8 cellular contexts compared by ENCODE assay signal in genomic region chr1:6358757-6359567, GRCh38. TPM values are rescaled to one million over a fixed set of nuclear protein-coding genes. Genes with fewer than 3 reads are reported as not detected.
DNase-seq lines count a peak whose midpoint lies in the region; ATAC-seq, FAIRE-seq and TF ChIP-seq lines count a peak whose summit lies in the region.

No MANE protein-coding gene starts in this region.

- H3K4me1 ChIP-seq in lung (ENCODE audit: control insufficient read depth in 2 of 2, insufficient read depth in 2 of 2, low read length in 2 of 2) (peaks cover 9 to 23% of the 10 kb centered on the region in 2 donors), thymus (ENCODE audit: control insufficient read depth, insufficient read depth, low read length) (peaks cover 29% of the 10 kb centered on the region)

- TF ChIP-seq CTCF in RWPE1 (conservative IDR thresholded peaks at IDR 0.05; ENCODE audit: low read depth) (no peak), bronchial epithelial cell (IDR thresholded peaks at IDR 0.05; ENCODE audit: insufficient read depth, low read length, severe bottlenecking) (no peak), lung (IDR thresholded peaks at IDR 0.05; ENCODE audit: control extremely low read depth, extremely low read depth) (no peak)

- 30 to 32% methylated on average over 15 of the region's 15 CpGs for WGBS in lung, 2 donors
- 29% methylated on average over 15 of the region's 15 CpGs for WGBS in thymus

- no peak for FAIRE-seq in bronchial epithelial cell (lab: Jason Lieb, UNC)

- CTCF ChIA-PET in RWPE1 (lab: Yijun Ruan, JAX): interaction anchor here (0.6 to 1.5 kb wide), 6 partner anchors 11 to 176 kb away, joined by 3 to 7 read pairs (median 5); no protein-coding TSS in a partner anchor

- H3K36me3 ChIP-seq in bronchial epithelial cell (ENCODE audit: control insufficient read depth, insufficient read depth, low read length) (peaks cover 1% of the 10 kb centered on the region), lung (ENCODE audit: control insufficient read depth in 2 of 2, insufficient read depth in 2 of 2, low read length in 2 of 2) (no peaks in the 10 kb centered on the region), thymus (ENCODE audit: control insufficient read depth, insufficient read depth) (no peaks in the 10 kb centered on the region)

- POLR2A ChIA-PET in RWPE1 (lab: Yijun Ruan, JAX; ENCODE audit: low non-redundant PET): interaction anchor here (0.5 to 0.8 kb wide), 2 partner anchors 27 to 214 kb away, joined by 3 to 4 read pairs; no protein-coding TSS in a partner anchor

- H3K27ac ChIP-seq in RWPE1 (peak overlapping the region; percentile 84), lung (ENCODE audit: low read depth in 1 of 2, low read length in 1 of 2) (peak overlapping the region; percentile 68 to 84), thymus (ENCODE audit: low read depth) (peak overlapping the region; percentile 64)

- DNase-seq in AG08395 (ENCODE audit: low spot score): peak; percentile 60
- no peak for DNase-seq in RWPE1 (ENCODE audit: low spot score)
- DNase-seq in bronchial epithelial cell (ENCODE audit: low read depth): peak; percentile 29
- no peak for DNase-seq in lung (ENCODE audit: low spot score)
- no peak for DNase-seq in GDM1 (lab: John Stamatoyannopoulos, UW)
- no peak for DNase-seq in activated CD4-positive, CD25-positive, alpha-beta regulatory T cell treated with anti-CD3 and anti-CD28 coated beads, Interleukin-2, amount 50 U/mL, for 72 hours

- ATAC-seq in GM19043 (IDR thresholded peaks at IDR 0.05; ENCODE audit: low read depth, unreplicated experiment) (peak; percentile 28), lung (ENCODE audit: insufficient read depth, low FRiP score) (no peak)

- H3K4me3 ChIP-seq in bronchial epithelial cell (ENCODE audit: low read depth, low read length) (no peak overlapping the region), lung (no peak overlapping the region), thymus (ENCODE audit: low read length) (no peak overlapping the region)

- no peaks in the 10 kb centered on the region for H3K27me3 ChIP-seq in bronchial epithelial cell (ENCODE audit: control insufficient read depth, insufficient read depth, low read length)
- H3K27me3 ChIP-seq in lung (ENCODE audit: control insufficient read depth, insufficient read depth): no peaks in the 10 kb centered on the region
- H3K27me3 ChIP-seq in thymus (ENCODE audit: control insufficient read depth, insufficient read depth): no peaks in the 10 kb centered on the region

- H3K9me3 ChIP-seq in lung (ENCODE audit: control insufficient read depth in 2 of 2, insufficient read depth in 1 of 2, low read length in 1 of 2) (no peaks in the 10 kb centered on the region), thymus (ENCODE audit: control insufficient read depth) (no peaks in the 10 kb centered on the region)

RNA-seq across cellular contexts. Expression of gene ACOT7, which starts 34.6 kb away (rescaled TPM):
- 88.1 and 89.8 TPM in 2 replicates for total RNA-seq in bronchial epithelial cell
- 10 to 100 TPM in 1 of 2 donors, 1 to 10 TPM in 1; 8.8 to 37.4 TPM for total RNA-seq in lung
- 10 to 100 TPM; 17.9 to 28.3 TPM for polyA plus RNA-seq in lung
- 14.2 TPM for polyA plus RNA-seq in thymus

Comparison
In these comparisons a context has a peak if more than half of its experiments do, and no peak if none do; other contexts are left out.
1. DNase-seq: peak in AG08395 (single experiment) and bronchial epithelial cell (single experiment); none in RWPE1 (single experiment), lung (single experiment), GDM1 (single experiment) and activated CD4-positive, CD25-positive, alpha-beta regulatory T cell treated with anti-CD3 and anti-CD28 coated beads, Interleukin-2, amount 50 U/mL, for 72 hours (single experiment).
2. Peak in every context shown above with its lines, with median percentiles within 50 percentile points of each other: H3K27ac ChIP-seq.